Comparison of ENCODE assay signal across 8 cellular contexts in the genomic region with DNA sequence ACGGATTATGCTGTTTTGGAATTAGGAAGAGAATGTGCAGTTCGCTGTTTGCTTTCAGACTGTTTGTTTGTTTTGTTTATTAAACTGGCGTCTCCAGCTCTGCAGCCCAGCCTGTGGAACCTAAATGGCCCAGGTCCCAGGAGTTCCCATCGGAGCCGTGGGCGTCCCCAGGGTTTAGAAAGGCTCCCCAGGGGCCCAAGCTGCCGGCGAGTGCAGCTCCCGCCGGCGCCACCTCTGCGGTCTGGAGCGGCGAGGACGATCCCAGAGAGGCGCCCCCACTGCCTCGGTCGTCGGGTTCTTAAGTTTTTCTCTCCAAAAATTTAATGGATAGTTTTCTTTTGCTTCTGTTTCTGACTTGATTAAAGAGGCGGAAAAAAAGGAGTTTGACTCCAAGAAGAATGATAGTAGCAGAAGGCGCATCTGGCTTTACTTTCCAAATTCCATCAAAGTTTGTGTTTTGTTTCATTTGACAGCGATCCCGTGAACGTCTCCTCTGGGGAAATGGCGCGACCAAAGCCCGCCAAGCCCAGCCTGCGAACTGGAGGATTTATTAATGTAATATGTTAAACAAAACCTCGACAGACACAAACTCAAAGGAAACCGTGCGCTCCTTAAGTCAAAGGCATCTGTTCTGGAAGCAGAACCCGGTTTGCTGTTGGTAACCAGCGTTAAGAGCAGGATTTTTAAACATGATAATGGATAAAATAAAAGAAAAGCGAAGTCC.
A peak's percentile ranks its signal among the peaks of the same experiment; 100 is the strongest.
DNase-seq lines count a peak whose midpoint lies in the region; ATAC-seq lines count a peak whose summit lies in the region.

No MANE protein-coding gene starts in this region.

- peak overlapping the region; percentile 83 for H3K4me3 Mint-ChIP-seq in activated naive CD8-positive, alpha-beta T cell

- peaks cover 6% of the 10 kb centered on the region for H3K4me1 ChIP-seq in rectal smooth muscle tissue (ENCODE audit: control insufficient read depth, insufficient read depth, low read length)

- H3K4me3 ChIP-seq in rectal smooth muscle tissue (ENCODE audit: low read length) = peak overlapping the region; percentile 69

- H3K27ac ChIP-seq in rectal smooth muscle tissue (ENCODE audit: low read depth, low read length) = peak overlapping the region; percentile 84

- H3K36me3 Mint-ChIP-seq in activated naive CD8-positive, alpha-beta T cell = no peaks in the 10 kb centered on the region

- H3K9ac ChIP-seq in rectal smooth muscle tissue (ENCODE audit: low read length) = no peak overlapping the region

- no peaks in the 10 kb centered on the region for H3K9me3 Mint-ChIP-seq in activated naive CD8-positive, alpha-beta T cell (ENCODE audit: low read depth)

- ATAC-seq in GM19397 (IDR thresholded peaks at IDR 0.05; ENCODE audit: unreplicated experiment) (no peak), GM19452 (IDR thresholded peaks at IDR 0.05; ENCODE audit: unreplicated experiment) (no peak)

- peaks cover 15% of the 10 kb centered on the region for H3K4me1 Mint-ChIP-seq in activated naive CD8-positive, alpha-beta T cell (ENCODE audit: low read depth)

- H3K27ac Mint-ChIP-seq in activated naive CD8-positive, alpha-beta T cell = no peak overlapping the region

- DNase-seq in NCI-H1417 (lab: John Stamatoyannopoulos, UW) = peak; percentile 74 to 82 (median 76)
- no peak for DNase-seq in NCI-H1417 treated with DMSO at 0.1 percent for 48 hours (lab: John Stamatoyannopoulos, UW)
- peak; percentile 56 to 71 for DNase-seq in NCI-H1930 (lab: John Stamatoyannopoulos, UW)
- DNase-seq in hepatic stellate cell (ENCODE audit: low spot score) = peak; percentile 35

- no peaks in the 10 kb centered on the region for H3K36me3 ChIP-seq in rectal smooth muscle tissue (ENCODE audit: control insufficient read depth, insufficient read depth, low read length)

- peaks cover 33% of the 10 kb centered on the region for H3K27me3 Mint-ChIP-seq in activated naive CD8-positive, alpha-beta T cell

- H3K27me3 ChIP-seq in rectal smooth muscle tissue (ENCODE audit: control insufficient read depth, insufficient read depth, low read length) = no peaks in the 10 kb centered on the region
